ENCODE assay signal across 15 cellular contexts in genomic region chr22:50626314-50626855, GRCh38. TPM values are rescaled to one million over a fixed set of nuclear protein-coding genes. Genes with fewer than 3 reads are reported as not detected.
DNase-seq lines count a peak whose midpoint lies in the region; ATAC-seq and TF ChIP-seq lines count a peak whose summit lies in the region.
"Had no signal": no experiment of that assay in that cellular context is flagged by ENCODE, and none has a peak within 500 bp of the region (broad histone marks: within the 10 kb centered on the region; RNA-seq: fewer than 3 reads in every experiment).

No MANE protein-coding gene starts in this region.

- no peaks in the 10 kb centered on the region for H3K9me3 Mint-ChIP-seq in activated T-helper 2 cell treated with anti-CD3 and anti-CD28 coated beads, Interferon-gamma antibody, Interleukin-2, Interleukin-4, amounts not matched to agents 10 μg/mL and 5 μg/mL and 100 μg/mL, durations not matched to agents 14 hours and 24 hours and 36 hours
- H3K9me3 Mint-ChIP-seq in mesothelial cell of epicardium: no peaks in the 10 kb centered on the region

- H3K4me3 Mint-ChIP-seq in activated T-helper 2 cell treated with anti-CD3 and anti-CD28 coated beads, Interferon-gamma antibody, Interleukin-2, Interleukin-4, amounts not matched to agents 10 μg/mL and 5 μg/mL and 100 μg/mL, durations not matched to agents 14 hours and 24 hours and 36 hours (ENCODE audit: low read depth): peak overlapping the region; percentile 74
- H3K4me3 Mint-ChIP-seq in mesothelial cell of epicardium: peak overlapping the region; percentile 63

- H3K27ac ChIP-seq in 22Rv1 (peak overlapping the region; percentile 65; the same call in 1 of the 2 replicates), gastrocnemius medialis (peak overlapping the region in 1 of 4 donors; percentile 82)
- H3K27ac ChIP-seq: HL-60, SJCRH30 had no signal

- H3K4me3 ChIP-seq in gastrocnemius medialis: peak overlapping the region in 2 of 4 donors; percentile 90 to 91
- H3K4me3 ChIP-seq: ovary, SJCRH30 had no signal

- no peaks in the 10 kb centered on the region for H3K36me3 Mint-ChIP-seq in activated T-helper 2 cell treated with anti-CD3 and anti-CD28 coated beads, Interferon-gamma antibody, Interleukin-2, Interleukin-4, amounts not matched to agents 10 μg/mL and 5 μg/mL and 100 μg/mL, durations not matched to agents 14 hours and 24 hours and 36 hours (ENCODE audit: low read depth)
- no peaks in the 10 kb centered on the region for H3K36me3 Mint-ChIP-seq in mesothelial cell of epicardium

- in situ Hi-C loops in gastrocnemius medialis (cut with MboI; ENCODE audit: low sequenced_read_pairs in 4 of 4): no loop called here

- H3K36me3 ChIP-seq in gastrocnemius medialis: no peaks in the 10 kb centered on the region
- H3K36me3 ChIP-seq: ovary, SJCRH30 had no signal

- H3K27ac Mint-ChIP-seq in activated T-helper 2 cell treated with anti-CD3 and anti-CD28 coated beads, Interferon-gamma antibody, Interleukin-2, Interleukin-4, amounts not matched to agents 10 μg/mL and 5 μg/mL and 100 μg/mL, durations not matched to agents 14 hours and 24 hours and 36 hours: peak overlapping the region; percentile 72
- H3K27ac Mint-ChIP-seq in mesothelial cell of epicardium: no peak overlapping the region

- peaks cover 24 to 31% of the 10 kb centered on the region in 2 donors for H3K4me1 ChIP-seq in gastrocnemius medialis

- ATAC-seq in gastrocnemius medialis: no peak

- DNase-seq in D341Med (ENCODE audit: low spot score): peak; percentile 14
- no peak for DNase-seq in activated T-helper 2 cell treated with anti-CD3 and anti-CD28 coated beads, Interferon-gamma antibody, Interleukin-2, Interleukin-4, amounts not matched to agents 10 μg/mL and 5 μg/mL and 100 μg/mL, durations not matched to agents 14 hours and 24 hours and 36 hours (ENCODE audit: low spot score)
- DNase-seq in mesothelial cell of epicardium (ENCODE audit: low spot score in 2 of 2, unreplicated experiment in 2 of 2): no peak
- DNase-seq in T-helper 9 cell: no peak
- no peak for DNase-seq in MV-4-11 (lab: John Stamatoyannopoulos, UW)
- DNase-seq in DMS153 (lab: John Stamatoyannopoulos, UW): no peak
- no peak for DNase-seq in gastrocnemius medialis
- DNase-seq: caudate nucleus; DMS 273 treated with DMSO at 0.1 percent for 48 hours; NCI-H510A; stimulated activated CD4-positive, alpha-beta T cell treated with anti-CD3 and anti-CD28 coated beads, Interleukin-2, amount 100 ng/mL, for 48 hours had no signal

- TF ChIP-seq CTCF in 22Rv1 (IDR thresholded peaks at IDR 0.05): no peak
- TF ChIP-seq CTCF in mesothelial cell of epicardium (IDR thresholded peaks at IDR 0.05; ENCODE audit: unreplicated experiment): no peak
- TF ChIP-seq CTCF in gastrocnemius medialis (IDR thresholded peaks at IDR 0.05 in 4 of 5, conservative IDR thresholded peaks at IDR 0.05 in 1 of 5): no peak

- H3K27me3 ChIP-seq in gastrocnemius medialis: no peaks in the 10 kb centered on the region
- H3K27me3 ChIP-seq: ovary, SJCRH30 had no signal

- intact Hi-C loops in activated T-helper 2 cell treated with anti-CD3 and anti-CD28 coated beads, Interferon-gamma antibody, Interleukin-2, Interleukin-4, amounts not matched to agents 10 μg/mL and 5 μg/mL and 100 μg/mL, durations not matched to agents 14 hours and 24 hours and 36 hours (cut with micrococcal nuclease): loop anchor here (5.0 kb wide), 1 partner anchor 66 kb away; no protein-coding TSS in a partner anchor
- intact Hi-C loops in gastrocnemius medialis (cut with DNase I; ENCODE audit: low total_unique reads): loop anchor here (5.0 kb wide), 1 partner anchor 99 kb away; the partner anchor contains the start of gene SCO2

- no peaks in the 10 kb centered on the region for H3K9me3 ChIP-seq in gastrocnemius medialis
- H3K9me3 ChIP-seq: ovary, SJCRH30 had no signal

- no peak for TF ChIP-seq POLR2A in gastrocnemius medialis (IDR thresholded peaks at IDR 0.05)

- no peaks in the 10 kb centered on the region for H3K27me3 Mint-ChIP-seq in activated T-helper 2 cell treated with anti-CD3 and anti-CD28 coated beads, Interferon-gamma antibody, Interleukin-2, Interleukin-4, amounts not matched to agents 10 μg/mL and 5 μg/mL and 100 μg/mL, durations not matched to agents 14 hours and 24 hours and 36 hours (ENCODE audit: low read depth)
- no peaks in the 10 kb centered on the region for H3K27me3 Mint-ChIP-seq in mesothelial cell of epicardium (ENCODE audit: low read depth)

- peaks cover 30% of the 10 kb centered on the region for H3K4me1 Mint-ChIP-seq in activated T-helper 2 cell treated with anti-CD3 and anti-CD28 coated beads, Interferon-gamma antibody, Interleukin-2, Interleukin-4, amounts not matched to agents 10 μg/mL and 5 μg/mL and 100 μg/mL, durations not matched to agents 14 hours and 24 hours and 36 hours (ENCODE audit: low read depth)
- peaks cover 30% of the 10 kb centered on the region for H3K4me1 Mint-ChIP-seq in mesothelial cell of epicardium

RNA-seq across cellular contexts. Expression of gene ARSA, which starts 1.6 kb away (rescaled TPM):
- total RNA-seq in activated T-helper 2 cell treated with anti-CD3 and anti-CD28 coated beads, Interferon-gamma antibody, Interleukin-2, Interleukin-4, amounts not matched to agents 10 μg/mL and 5 μg/mL and 100 μg/mL, durations not matched to agents 14 hours and 24 hours and 36 hours: 25.0 TPM in 2 replicates
- total RNA-seq in mesothelial cell of epicardium: 45.2 to 51.5 TPM (median 49.9 TPM) in 3 replicates
- 10 to 100 TPM in 2 of 4 donors, 1 to 10 TPM in 2; 8.8 to 17.8 (median 10.2) TPM for total RNA-seq in gastrocnemius medialis

RNA-seq across cellular contexts. Expression of gene MAPK8IP2, which starts 25.8 kb away (rescaled TPM):
- 0.09 and 0.16 TPM in 2 replicates for total RNA-seq in activated T-helper 2 cell treated with anti-CD3 and anti-CD28 coated beads, Interferon-gamma antibody, Interleukin-2, Interleukin-4, amounts not matched to agents 10 μg/mL and 5 μg/mL and 100 μg/mL, durations not matched to agents 14 hours and 24 hours and 36 hours
- 2.8 to 3.2 TPM (median 2.8 TPM) in 3 replicates for total RNA-seq in mesothelial cell of epicardium
- under 1 TPM; 0.39 to 0.85 (median 0.47) TPM for total RNA-seq in gastrocnemius medialis

RNA-seq across cellular contexts. Expression of gene CHKB, which starts 43.7 kb away (rescaled TPM):
- 86.1 and 90.9 TPM in 2 replicates for total RNA-seq in activated T-helper 2 cell treated with anti-CD3 and anti-CD28 coated beads, Interferon-gamma antibody, Interleukin-2, Interleukin-4, amounts not matched to agents 10 μg/mL and 5 μg/mL and 100 μg/mL, durations not matched to agents 14 hours and 24 hours and 36 hours
- total RNA-seq in mesothelial cell of epicardium (115 to 118 TPM (median 116 TPM) in 3 replicates), gastrocnemius medialis (10 to 100 TPM; 10.8 to 39.7 (median 24.4) TPM)

RNA-seq across cellular contexts. Expression of gene SHANK3, which starts 46.2 kb away (rescaled TPM):
- 0.16 and 0.25 TPM in 2 replicates for total RNA-seq in activated T-helper 2 cell treated with anti-CD3 and anti-CD28 coated beads, Interferon-gamma antibody, Interleukin-2, Interleukin-4, amounts not matched to agents 10 μg/mL and 5 μg/mL and 100 μg/mL, durations not matched to agents 14 hours and 24 hours and 36 hours
- total RNA-seq in mesothelial cell of epicardium (14.2 to 14.8 TPM (median 14.3 TPM) in 3 replicates), gastrocnemius medialis (1 to 10 TPM; 3.8 to 9.8 (median 5.1) TPM)

RNA-seq across cellular contexts. Expression of gene CPT1B, which starts 48.2 kb away (rescaled TPM):
- total RNA-seq in activated T-helper 2 cell treated with anti-CD3 and anti-CD28 coated beads, Interferon-gamma antibody, Interleukin-2, Interleukin-4, amounts not matched to agents 10 μg/mL and 5 μg/mL and 100 μg/mL, durations not matched to agents 14 hours and 24 hours and 36 hours: 68.2 and 74.3 TPM in 2 replicates
- total RNA-seq in mesothelial cell of epicardium (109 to 112 TPM (median 111 TPM) in 3 replicates), gastrocnemius medialis (100 to 1,000 TPM in 1 of 4 donors, 10 to 100 TPM in 3; 53.4 to 134 (median 63.7) TPM)
